9 cellular contexts compared by ENCODE assay signal in genomic region chr7:145795132-145795531, GRCh38.
"Had no signal": no experiment of that assay in that cellular context is flagged by ENCODE, and none has a peak within 500 bp of the region (broad histone marks: within the 10 kb centered on the region; RNA-seq: fewer than 3 reads in every experiment).

No MANE protein-coding gene starts in this region.

- H3K27ac Mint-ChIP-seq: IgD-negative memory B cell had no signal

- ATAC-seq: HepG2 had no signal

- FAIRE-seq: HepG2, HTR-8/SVneo had no signal

- DNase-seq: IMR-90, Karpas-422, KBM-7, KG1 had no signal

- H3K9ac ChIP-seq: KMS-11 had no signal

- H3K27ac ChIP-seq: HL-60, KMS-11 had no signal

- H3K4me2 ChIP-seq: KMS-11 had no signal

- H3K9me3 Mint-ChIP-seq: IgD-negative memory B cell had no signal

- H3K27me3 Mint-ChIP-seq: IgD-negative memory B cell had no signal
